23 cellular contexts compared by ENCODE assay signal in the genomic region with DNA sequence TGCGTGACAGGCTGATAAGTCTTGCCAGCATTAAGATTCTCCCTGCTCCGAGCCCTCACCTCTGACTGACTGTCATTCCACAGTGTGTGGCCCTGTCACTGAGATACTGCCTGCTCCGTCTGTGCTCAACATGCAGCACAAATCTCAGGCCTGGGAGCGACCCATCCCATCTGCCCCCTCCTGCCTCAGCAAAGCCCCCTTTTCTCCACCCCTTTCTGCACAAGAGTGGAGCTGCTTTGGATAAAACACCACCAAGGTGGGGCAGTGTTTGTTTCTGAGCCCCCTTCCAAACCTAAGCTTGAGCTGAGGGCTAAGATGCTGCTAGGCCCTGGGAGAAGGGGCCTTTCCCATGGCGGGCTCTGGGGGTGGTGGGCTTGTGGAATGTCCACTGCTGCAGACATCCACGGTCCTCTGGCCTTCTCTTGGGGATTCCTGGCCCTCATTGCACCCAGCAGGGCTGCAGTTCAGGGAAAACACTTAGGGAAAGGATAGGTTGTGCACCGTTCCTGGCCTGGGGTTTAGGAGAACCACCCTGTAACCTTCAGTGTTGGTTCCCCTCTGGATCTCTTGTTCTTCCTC.
A peak's percentile ranks its signal among the peaks of the same experiment; 100 is the strongest.
DNase-seq lines count a peak whose midpoint lies in the region; ATAC-seq and TF ChIP-seq lines count a peak whose summit lies in the region.
"Had no signal": no experiment of that assay in that cellular context is flagged by ENCODE, and none has a peak within 500 bp of the region (broad histone marks: within the 10 kb centered on the region; RNA-seq: fewer than 3 reads in every experiment).

No MANE protein-coding gene starts in this region.

- intact Hi-C loops in spleen (cut with DNase I; ENCODE audit: low total_unique reads), result no loop called here

- H3K36me3 ChIP-seq in spleen, result no peaks in the 10 kb centered on the region
- H3K36me3 ChIP-seq: HAP-1, MG63 had no signal

- H3K4me3 ChIP-seq in spleen, result no peak overlapping the region
- H3K4me3 ChIP-seq: GM23338, HAP-1, K562, MG63 had no signal

- peaks cover 0 to 7% (median 5%) of the 10 kb centered on the region in 8 donors for H3K9me3 ChIP-seq in spleen
- H3K9me3 ChIP-seq: HAP-1 had no signal

- H3K27ac ChIP-seq in spleen, result no peak overlapping the region

- ATAC-seq in left lobe of liver, result no peak
- no peak for ATAC-seq in GM21423 (IDR thresholded peaks at IDR 0.05; ENCODE audit: unreplicated experiment)
- ATAC-seq: CD8-positive, alpha-beta T cell; GM23338; HepG2; K562; SK-N-SH treated with all-trans-retinoic acid at 6 μM for 48 hours had no signal

- 75 to 88% (median 80%) methylated on average over 5 to 7 of the region's 7 CpGs for WGBS in spleen, 5 donors

- H3K4me1 ChIP-seq in spleen, result no peaks in the 10 kb centered on the region
- H3K4me1 ChIP-seq: HAP-1 had no signal

- TF ChIP-seq POLR2A in spleen (IDR thresholded peaks at IDR 0.05), result no peak

- DNase-seq in NCI-H82 (lab: John Stamatoyannopoulos, UW) (peak; percentile 44), NCI-H82 treated with DMSO at 0.1 percent for 48 hours (lab: John Stamatoyannopoulos, UW; ENCODE audit: unreplicated experiment) (no peak), NCI-H1694 (lab: John Stamatoyannopoulos, UW) (peak; percentile 80), left lobe of liver (ENCODE audit: low spot score) (peak; percentile 23), spleen (peak; percentile 44), activated gamma-delta T cell (lab: John Stamatoyannopoulos, UW) (no peak)
- DNase-seq in activated CD4-positive, alpha-beta T cell treated with anti-CD3 and anti-CD28 coated beads, Interleukin-2, amount 50 U/mL, for 1 hour, result no peak
- DNase-seq: 8988T; AML-193; C1 segment of cervical spinal cord; DMS153; MG63; NCI-H1417; NCI-H2029; NCI-H446 treated with DMSO at 0.1 percent for 48 hours; NK-92 treated with Interleukin-12 subunit alpha and Interleukin-12 subunit beta, amount 100 ng/mL, for 24 hours had no signal

- no peak for TF ChIP-seq CTCF in spleen (IDR thresholded peaks at IDR 0.05 in 8 of 11, conservative IDR thresholded peaks at IDR 0.05 in 3 of 11)

- peaks cover 0 to 7% (median 0%) of the 10 kb centered on the region in 7 donors for H3K27me3 ChIP-seq in spleen (replicated peaks in 1 of 7)
- H3K27me3 ChIP-seq: MG63 had no signal

Comparison
In these comparisons a context has a peak if more than half of its experiments do, and no peak if none do; other contexts are left out.
1. DNase-seq: peak in NCI-H82 (single experiment), NCI-H1694 (single experiment), left lobe of liver (single experiment) and spleen (single experiment); none in NCI-H82 treated with DMSO at 0.1 percent for 48 hours (single experiment), activated gamma-delta T cell (single experiment) and activated CD4-positive, alpha-beta T cell treated with anti-CD3 and anti-CD28 coated beads, Interleukin-2, amount 50 U/mL, for 1 hour (single experiment).